ENCODE assay signal across 21 cellular contexts in genomic region chr6:41594326-41594725, GRCh38. TPM values are rescaled to one million over a fixed set of nuclear protein-coding genes. Genes with fewer than 3 reads are reported as not detected.
DNase-seq lines count a peak whose midpoint lies in the region; ATAC-seq, FAIRE-seq and TF ChIP-seq lines count a peak whose summit lies in the region.
"Had no signal": no experiment of that assay in that cellular context is flagged by ENCODE, and none has a peak within 500 bp of the region (broad histone marks: within the 10 kb centered on the region; RNA-seq: fewer than 3 reads in every experiment).

No MANE protein-coding gene starts in this region.

- H3K27me3 Mint-ChIP-seq in type B pancreatic cell = no peaks in the 10 kb centered on the region

- no peak overlapping the region for H3K4me3 ChIP-seq in HepG2 (replicated peaks in 1 of 3; ENCODE audit: insufficient read depth in 1 of 3, low read depth in 2 of 3, low read length in 3 of 3)
- no peak overlapping the region for H3K4me3 ChIP-seq in right lobe of liver
- no peak overlapping the region for H3K4me3 ChIP-seq in SK-N-MC
- H3K4me3 ChIP-seq in vagina = no peak overlapping the region
- no peak overlapping the region for H3K4me3 ChIP-seq in mammary epithelial cell (replicated peaks in 1 of 3; ENCODE audit: insufficient read depth in 1 of 3, low read depth in 2 of 3, low read length in 3 of 3)

- no peak overlapping the region for H3K27ac ChIP-seq in HepG2 (ENCODE audit: extremely low read length, insufficient read depth, low read length)
- H3K27ac ChIP-seq in right lobe of liver = no peak overlapping the region
- H3K27ac ChIP-seq in SK-N-MC = 0 out of 2 replicates have a peak overlapping the region, but pooled peaks have one; percentile 5
- H3K27ac ChIP-seq in vagina = peak overlapping the region; percentile 38
- no peak overlapping the region for H3K27ac ChIP-seq in mammary epithelial cell (ENCODE audit: insufficient read depth, low read depth, low read length)
- H3K27ac ChIP-seq: 22Rv1 had no signal

- ATAC-seq in HepG2 (no peak), right lobe of liver (no peak)
- ATAC-seq: HCT116, SK-N-SH treated with all-trans-retinoic acid at 6 μM for 48 hours had no signal

- peaks cover 6% of the 10 kb centered on the region for H3K36me3 Mint-ChIP-seq in type B pancreatic cell

- FAIRE-seq in HepG2 (lab: Jason Lieb, UNC) = no peak

- TF ChIP-seq CTCF in HepG2 (CRISPR knock-in tag; IDR thresholded peaks at IDR 0.05) (no peak), right lobe of liver (IDR thresholded peaks at IDR 0.05) (no peak), vagina (IDR thresholded peaks at IDR 0.05) (no peak), type B pancreatic cell (conservative IDR thresholded peaks at IDR 0.05) (no peak), mammary epithelial cell (conservative IDR thresholded peaks at IDR 0.05 in 1 of 2, IDR thresholded peaks at IDR 0.05 in 1 of 2; ENCODE audit: extremely low read depth in 1 of 2, insufficient read depth in 1 of 2, low read depth in 1 of 2, low read length in 2 of 2) (no peak)

- TF ChIP-seq POLR2A in HepG2 (IDR thresholded peaks at IDR 0.05; ENCODE audit: insufficient read depth in 1 of 2, low read depth in 2 of 2, low read length in 2 of 2) (no peak), right lobe of liver (IDR thresholded peaks at IDR 0.05) (no peak), vagina (IDR thresholded peaks at IDR 0.05) (no peak)

- TF ChIP-seq RAD21 in HepG2 (CRISPR knock-in tag; IDR thresholded peaks at IDR 0.05) = no peak

- H3K4me3 Mint-ChIP-seq in type B pancreatic cell = no peak overlapping the region

- H3K4me2 ChIP-seq in HepG2 (ENCODE audit: low read depth, low read length) (no peak overlapping the region), mammary epithelial cell (ENCODE audit: insufficient read depth, low read depth, low read length) (no peak overlapping the region)

- POLR2A ChIA-PET in HepG2 (lab: Yijun Ruan, JAX) = interaction anchor here (0.7 to 1.4 kb wide), 2 partner anchors 26 to 138 kb away, joined by 3 read pairs; no protein-coding TSS in a partner anchor

- WGBS in HepG2 (ENCODE audit: low lambda C conversion rate) = 95% methylated on average over 5 of the region's 5 CpGs
- WGBS in right lobe of liver (ENCODE audit: insufficient coverage, low coverage, low lambda C conversion rate, missing lambda C conversion rate) = 100% methylated on average over 3 of the region's 5 CpGs
- WGBS in mammary epithelial cell (ENCODE audit: low coverage, missing lambda C conversion rate) = 97% methylated on average over 5 of the region's 5 CpGs

- no peak overlapping the region for H3K27ac Mint-ChIP-seq in type B pancreatic cell
- H3K27ac Mint-ChIP-seq: CD14-positive monocyte had no signal

- no peaks in the 10 kb centered on the region for H3K27me3 ChIP-seq in HepG2 (ENCODE audit: control insufficient read depth in 1 of 2, insufficient read depth in 2 of 2, low read length in 2 of 2)
- no peaks in the 10 kb centered on the region for H3K27me3 ChIP-seq in right lobe of liver
- no peaks in the 10 kb centered on the region for H3K27me3 ChIP-seq in vagina
- no peaks in the 10 kb centered on the region for H3K27me3 ChIP-seq in mammary epithelial cell (ENCODE audit: insufficient read depth, low read length)

- H3K79me2 ChIP-seq in HepG2 (ENCODE audit: insufficient read depth, low read length) (no peaks in the 10 kb centered on the region), mammary epithelial cell (ENCODE audit: insufficient read depth, low read length) (no peaks in the 10 kb centered on the region)

- CTCF ChIA-PET in HepG2 (lab: Yijun Ruan, JAX; ENCODE audit: low intra/inter-chr PET ratio, low total read pairs) (no interaction called here), mammary epithelial cell (lab: Charles Lee; ENCODE audit: low non-redundant PET) (no interaction called here)

- dilution Hi-C loops in mammary epithelial cell (cut with HindIII; ENCODE audit: low sequenced_read_pairs) = loop anchor here (5.0 kb wide), 1 partner anchor 63 kb away; no protein-coding TSS in a partner anchor

- H4K20me1 ChIP-seq in HepG2 (ENCODE audit: insufficient read depth, low read length) = peaks cover 9% of the 10 kb centered on the region; the same call in 1 of the 2 replicates
- H4K20me1 ChIP-seq in mammary epithelial cell (ENCODE audit: insufficient read depth, low read length) = no peaks in the 10 kb centered on the region

- H3K9me3 ChIP-seq in HepG2 (ENCODE audit: low read length) = no peaks in the 10 kb centered on the region
- H3K9me3 ChIP-seq in right lobe of liver = no peaks in the 10 kb centered on the region
- no peaks in the 10 kb centered on the region for H3K9me3 ChIP-seq in SK-N-MC (ENCODE audit: low read depth, low read length)
- no peaks in the 10 kb centered on the region for H3K9me3 ChIP-seq in vagina
- H3K9me3 ChIP-seq in mammary epithelial cell (replicated peaks; ENCODE audit: insufficient read depth, low read length) = no peaks in the 10 kb centered on the region

- no peak overlapping the region for H2AFZ ChIP-seq in HepG2 (ENCODE audit: low read length)
- H2AFZ ChIP-seq in mammary epithelial cell (ENCODE audit: low read depth, low read length) = no peak overlapping the region

- H3K9ac ChIP-seq in HepG2 (ENCODE audit: insufficient read depth, low read depth, low read length) (no peak overlapping the region), SK-N-MC (ENCODE audit: insufficient read length) (no peak overlapping the region), mammary epithelial cell (ENCODE audit: insufficient read depth, low read length) (no peak overlapping the region)

- DNase-seq in HepG2 (ENCODE audit: low spot score) = no peak
- DNase-seq in right lobe of liver = no peak
- no peak for DNase-seq in SK-N-MC (ENCODE audit: low read depth, low spot score)
- peak; percentile 52 for DNase-seq in fibroblast of the conjunctiva (ENCODE audit: low read depth)
- no peak for DNase-seq in vagina (ENCODE audit: extremely low spot score in 2 of 2)
- DNase-seq in type B pancreatic cell (ENCODE audit: extremely low spot score, unreplicated experiment) = no peak
- no peak for DNase-seq in NK-92 (lab: John Stamatoyannopoulos, UW; ENCODE audit: unreplicated experiment)
- no peak for DNase-seq in mammary epithelial cell
- DNase-seq: DMS79 treated with DMSO at 0.1 percent for 48 hours, GOT3, KBM-7, NCI-H1694 treated with DMSO at 0.1 percent for 48 hours, NCI-H510A, NCI-H748 treated with DMSO at 0.1 percent for 48 hours, OCI-M1, SHP77 treated with DMSO at 0.1 percent for 48 hours had no signal

- H3K9me3 Mint-ChIP-seq in type B pancreatic cell = no peaks in the 10 kb centered on the region
- H3K9me3 Mint-ChIP-seq: CD14-positive monocyte had no signal

- intact Hi-C loops in HepG2 (cut with micrococcal nuclease; ENCODE audit: unreplicated experiment) (no loop called here), right lobe of liver (cut with DNase I) (loop anchor here (5.0 to 10.0 kb wide), 3 partner anchors 132 to 222 kb away; no protein-coding TSS in a partner anchor), vagina (cut with DNase I) (loop anchor here (5.0 kb wide), 3 partner anchors 132 to 227 kb away; no protein-coding TSS in a partner anchor), mammary epithelial cell (cut with micrococcal nuclease) (no loop called here)

- no TSS peak for BruUV-seq in HepG2 (replicated peaks; lab: Mats Ljungman, UMichigan)
- BruUV-seq in mammary epithelial cell (replicated peaks; lab: Mats Ljungman, UMichigan) = no TSS peak

- in situ Hi-C loops in HepG2 (cut with HindIII; ENCODE audit: extremely low pct_ligation_motif_present, low pct_unique_long_range_greater_than_20kb) = loop anchor here (5.0 kb wide), 4 partner anchors 47 to 222 kb away; partner anchors contain the start of gene FOXP4
- in situ Hi-C loops in mammary epithelial cell (cut with MboI; ENCODE audit: low sequenced_read_pairs in 2 of 2) = loop anchor here (5.0 to 10.0 kb wide), 4 partner anchors 130 to 227 kb away; no protein-coding TSS in a partner anchor

- H3K4me1 ChIP-seq in HepG2 (ENCODE audit: insufficient read depth, low read length) = peaks cover 19% of the 10 kb centered on the region
- H3K4me1 ChIP-seq in right lobe of liver = no peaks in the 10 kb centered on the region
- peaks cover 11% of the 10 kb centered on the region for H3K4me1 ChIP-seq in vagina
- H3K4me1 ChIP-seq in mammary epithelial cell (ENCODE audit: insufficient read depth, low read length) = no peaks in the 10 kb centered on the region

- TF ChIP-seq EP300 in HepG2 (IDR thresholded peaks at IDR 0.05; ENCODE audit: low read depth in 2 of 2, low read length in 2 of 2) = no peak
- TF ChIP-seq EP300 in HepG2 (CRISPR knock-in tag; IDR thresholded peaks at IDR 0.05; ENCODE audit: borderline replicate concordance) = no peak

- H3K36me3 ChIP-seq in HepG2 (replicated peaks in 1 of 2; ENCODE audit: control insufficient read depth in 1 of 2, insufficient read depth in 2 of 2, low read length in 2 of 2) (peaks cover 53 to 86% of the 10 kb centered on the region in 2 experiments), right lobe of liver (peaks cover 0 to 32% (median 0%) of the 10 kb centered on the region in 4 donors), SK-N-MC (ENCODE audit: insufficient read depth, low read length) (peaks cover 9% of the 10 kb centered on the region; the same call in 1 of the 2 replicates), vagina (peaks cover 0 to 16% of the 10 kb centered on the region in 2 donors), mammary epithelial cell (ENCODE audit: insufficient read depth, low read length) (peaks cover 3% of the 10 kb centered on the region)

- peaks cover 39% of the 10 kb centered on the region for H3K4me1 Mint-ChIP-seq in type B pancreatic cell (ENCODE audit: unreplicated experiment)
- H3K4me1 Mint-ChIP-seq: CD14-positive monocyte had no signal

RNA-seq across cellular contexts. Expression of gene MDFI, which starts 43.9 kb away (rescaled TPM):
- total RNA-seq in HepG2 (2016; rRNA removed; fragmentation: Illumina TruSeq; extraction: Trizol) (not detected in 2 replicates), right lobe of liver (1 to 10 TPM in 2 of 6 experiments, under 1 TPM in 1, not detected in 3; 0.29 to 2.4 (median 1.1) TPM), vagina (37.3 TPM), type B pancreatic cell (ENCODE audit: low replicate concordance) (53.9 and 94.5 TPM in 2 replicates), mammary epithelial cell (100 to 1,000 TPM; 137 to 163 TPM)
- not detected in 2 replicates for total RNA-seq in HepG2 (2016; cell fraction: cytosol; rRNA removed; fragmentation: Illumina TruSeq; extraction: Trizol; ENCODE audit: low read depth)
- total RNA-seq in HepG2 (2016; cell fraction: insoluble cytoplasmic fraction; rRNA removed; fragmentation: Illumina TruSeq; extraction: Trizol) = not detected in 2 replicates
- not detected in 2 replicates for total RNA-seq in HepG2 (2016; cell fraction: membrane; rRNA removed; fragmentation: Illumina TruSeq; extraction: Trizol)
- total RNA-seq in HepG2 (2016; cell fraction: nucleus; rRNA removed; fragmentation: Illumina TruSeq; extraction: Trizol) = not detected in 2 replicates
- polyA plus RNA-seq in HepG2 (2011; rRNA removed) (0.28 and 0.30 TPM in 2 replicates), mammary epithelial cell (121 TPM)
- polyA plus RNA-seq in HepG2 (2011; cell fraction: cytosol; rRNA removed) = 0.38 and 0.42 TPM in 2 replicates
- 0.23 and 0.29 TPM in 2 replicates for polyA plus RNA-seq in HepG2 (2011; cell fraction: nucleus; rRNA removed)
- polyA plus RNA-seq in HepG2 (2012) = 0.19 TPM in 1 of 2 replicates, not detected in the other
- polyA plus RNA-seq in HepG2 (2016; cell fraction: cytosol; fragmentation: Illumina TruSeq; extraction: Trizol; ENCODE audit: low read depth) = 0.57 TPM in 1 of 2 replicates, not detected in the other
- not detected in 2 replicates for polyA plus RNA-seq in HepG2 (2016; cell fraction: insoluble cytoplasmic fraction; fragmentation: Illumina TruSeq; extraction: Trizol; ENCODE audit: low read depth)
- not detected in 2 replicates for polyA plus RNA-seq in HepG2 (2016; cell fraction: membrane; fragmentation: Illumina TruSeq; extraction: Trizol; ENCODE audit: low read depth)
- not detected in 2 replicates for polyA plus RNA-seq in HepG2 (2016; cell fraction: nucleus; fragmentation: Illumina TruSeq; extraction: Trizol; ENCODE audit: insufficient read depth, low read depth)
- 0.18 TPM in 1 of 2 replicates, not detected in the other for polyA minus RNA-seq in HepG2 (2011; rRNA and poly(A)+ RNA removed; ENCODE audit: low replicate concordance)
- not detected in 2 replicates for polyA minus RNA-seq in HepG2 (2011; cell fraction: cytosol; rRNA and poly(A)+ RNA removed)
- polyA minus RNA-seq in HepG2 (2011; cell fraction: nucleus; rRNA and poly(A)+ RNA removed) = not detected in 2 replicates
- 32.9 TPM for polyA minus RNA-seq in mammary epithelial cell
- total RNA-seq: G401 had no signal
- polyA plus RNA-seq: CD14-positive monocyte had no signal

RNA-seq across cellular contexts. Expression of gene FOXP4, which starts 48.1 kb away (rescaled TPM):
- total RNA-seq in HepG2 (2016; rRNA removed; fragmentation: Illumina TruSeq; extraction: Trizol) = 11.0 TPM in 2 replicates
- total RNA-seq in HepG2 (2016; cell fraction: cytosol; rRNA removed; fragmentation: Illumina TruSeq; extraction: Trizol; ENCODE audit: low read depth) = 2.8 and 3.0 TPM in 2 replicates
- 9.5 and 11.3 TPM in 2 replicates for total RNA-seq in HepG2 (2016; cell fraction: insoluble cytoplasmic fraction; rRNA removed; fragmentation: Illumina TruSeq; extraction: Trizol)
- total RNA-seq in HepG2 (2016; cell fraction: membrane; rRNA removed; fragmentation: Illumina TruSeq; extraction: Trizol) = 15.4 and 15.8 TPM in 2 replicates
- total RNA-seq in HepG2 (2016; cell fraction: nucleus; rRNA removed; fragmentation: Illumina TruSeq; extraction: Trizol) = 14.9 TPM in 2 replicates
- polyA plus RNA-seq in HepG2 (2011; rRNA removed) = 12.4 and 15.9 TPM in 2 replicates
- polyA plus RNA-seq in HepG2 (2011; cell fraction: cytosol; rRNA removed) = 6.6 and 10.1 TPM in 2 replicates
- 47.8 and 59.4 TPM in 2 replicates for polyA plus RNA-seq in HepG2 (2011; cell fraction: nucleus; rRNA removed)
- polyA plus RNA-seq in HepG2 (2012) = 53.6 and 69.1 TPM in 2 replicates
- polyA plus RNA-seq in HepG2 (2016; cell fraction: cytosol; fragmentation: Illumina TruSeq; extraction: Trizol; ENCODE audit: low read depth) = 10.9 and 11.7 TPM in 2 replicates
- 37.6 and 56.8 TPM in 2 replicates for polyA plus RNA-seq in HepG2 (2016; cell fraction: insoluble cytoplasmic fraction; fragmentation: Illumina TruSeq; extraction: Trizol; ENCODE audit: low read depth)
- 44.1 and 44.7 TPM in 2 replicates for polyA plus RNA-seq in HepG2 (2016; cell fraction: membrane; fragmentation: Illumina TruSeq; extraction: Trizol; ENCODE audit: low read depth)
- polyA plus RNA-seq in HepG2 (2016; cell fraction: nucleus; fragmentation: Illumina TruSeq; extraction: Trizol; ENCODE audit: insufficient read depth, low read depth) = 75.1 and 80.7 TPM in 2 replicates
- polyA minus RNA-seq in HepG2 (2011; rRNA and poly(A)+ RNA removed; ENCODE audit: low replicate concordance) = 3.3 and 26.4 TPM in 2 replicates
- polyA minus RNA-seq in HepG2 (2011; cell fraction: cytosol; rRNA and poly(A)+ RNA removed) = 29.5 and 30.0 TPM in 2 replicates
- 15.2 and 15.5 TPM in 2 replicates for polyA minus RNA-seq in HepG2 (2011; cell fraction: nucleus; rRNA and poly(A)+ RNA removed)
- 10 to 100 TPM; 12.6 to 19.2 (median 14.9) TPM for total RNA-seq in right lobe of liver
- 7.4 TPM for total RNA-seq in vagina
- total RNA-seq in type B pancreatic cell (ENCODE audit: low replicate concordance) = 62.2 and 100 TPM in 2 replicates
- total RNA-seq in mammary epithelial cell = 10 to 100 TPM in 1 of 2 donors, 1 to 10 TPM in 1; 5.0 to 19.2 TPM
- polyA plus RNA-seq in mammary epithelial cell = 5.7 TPM
- 8.4 TPM for polyA minus RNA-seq in mammary epithelial cell

Comparison
In these comparisons a context has a peak if more than half of its experiments do, and no peak if none do; other contexts are left out.
1. intact Hi-C loops: an anchor here in right lobe of liver (5.0 to 10.0 kb wide) and vagina (5.0 kb wide); none called in HepG2 and mammary epithelial cell.
2. H3K27ac ChIP-seq: peak in SK-N-MC (single experiment) and vagina (single experiment); none in HepG2 (single experiment), right lobe of liver (0 of 3) and mammary epithelial cell (single experiment).
3. RNA of gene MDFI, which starts 43.9 kb away (total RNA-seq): 137 to 163 TPM in mammary epithelial cell, 53.9 to 94.5 TPM in type B pancreatic cell and 37.3 TPM in vagina (single experiment); 0.29 to 2.4 TPM in right lobe of liver and not detected in HepG2; every median in the first group is over 10 times any median in the second.